8 cellular contexts compared by ENCODE assay signal in the genomic region with DNA sequence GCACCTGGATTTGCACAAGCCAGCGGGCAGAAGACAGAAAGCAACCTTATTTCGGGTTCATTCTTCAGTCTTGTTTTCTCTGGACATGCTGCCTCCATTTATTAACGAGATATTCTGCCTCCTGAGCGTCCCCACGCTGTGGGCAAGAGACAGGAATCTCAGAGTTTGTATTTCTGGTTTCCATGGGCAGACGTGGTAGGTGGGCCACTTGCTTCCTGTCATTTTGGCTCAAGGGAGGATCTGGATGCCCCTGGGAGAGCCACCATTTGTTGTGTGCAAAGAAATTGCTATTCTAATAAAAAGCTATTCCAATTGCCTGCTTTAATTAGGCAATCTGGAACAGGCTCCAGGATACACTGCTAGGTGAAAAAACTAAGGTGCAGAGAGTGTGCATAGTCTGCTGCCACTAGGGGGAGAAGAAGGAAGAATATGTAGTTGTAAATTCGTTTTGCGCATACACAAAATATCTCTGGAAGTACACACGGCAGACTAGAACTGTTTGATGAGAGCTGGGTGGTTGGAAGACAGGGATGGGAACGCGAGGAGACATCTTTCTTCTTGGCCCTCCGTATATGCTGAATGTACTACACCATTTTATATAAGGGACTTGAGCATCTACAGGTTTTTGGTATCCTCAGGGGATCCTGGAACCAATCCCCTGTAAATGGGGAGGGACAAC. TPM values are rescaled to one million over a fixed set of nuclear protein-coding genes. Genes with fewer than 3 reads are reported as not detected.
DNase-seq lines count a peak whose midpoint lies in the region; ATAC-seq, FAIRE-seq and TF ChIP-seq lines count a peak whose summit lies in the region.

No MANE protein-coding gene starts in this region.

- H3K4me3 ChIP-seq in body of pancreas = no peak overlapping the region

- DNase-seq in Right ventricle myocardium inferior (ENCODE audit: missing footprints) (no peak), cardiac septum (ENCODE audit: low spot score) (no peak), NOMO-1 (lab: John Stamatoyannopoulos, UW; ENCODE audit: unreplicated experiment in 2 of 2) (peak; percentile 9 to 50), body of pancreas (peak in 3 of 4 donors; percentile 40 to 61 (median 57)), left colon (no peak), urothelium cell line (ENCODE audit: low spot score) (peak; percentile 22), posterior cingulate gyrus (no peak)

- H3K27ac ChIP-seq in body of pancreas = no peak overlapping the region

- no peak for TF ChIP-seq POLR2A in body of pancreas (IDR thresholded peaks at IDR 0.05)

- WGBS in body of pancreas, 2 donors = 32 to 40% methylated on average over 12 of the region's 12 CpGs

- FAIRE-seq in urothelium cell line (lab: Jason Lieb, UNC) = no peak

- no peaks in the 10 kb centered on the region for H3K36me3 ChIP-seq in body of pancreas (replicated peaks in 1 of 2; ENCODE audit: insufficient read depth in 1 of 2, low read depth in 2 of 2)

- peaks cover under 1% of the 10 kb centered on the region for H3K4me1 ChIP-seq in body of pancreas

- H3K9me3 ChIP-seq in body of pancreas = no peaks in the 10 kb centered on the region

- no peaks in the 10 kb centered on the region for H3K27me3 ChIP-seq in body of pancreas

- ATAC-seq in Right ventricle myocardium inferior = peak; percentile 43
- ATAC-seq in HG03354 (IDR thresholded peaks at IDR 0.05; ENCODE audit: poor library complexity, severe bottlenecking, unreplicated experiment) = peak; percentile 65
- peak; percentile 93 for ATAC-seq in body of pancreas
- ATAC-seq in left colon = peak; percentile 82

- TF ChIP-seq CTCF in body of pancreas (IDR thresholded peaks at IDR 0.05) = peak; percentile 60 to 89 (median 81)

- intact Hi-C loops in Right ventricle myocardium inferior (cut with DNase I) (loop anchor here (2.0 kb wide), 1 partner anchor 154 kb away; no protein-coding TSS in a partner anchor), cardiac septum (cut with DNase I) (loop anchor here (5.0 kb wide), 1 partner anchor 150 kb away; no protein-coding TSS in a partner anchor), body of pancreas (cut with DNase I) (no loop called here), left colon (cut with DNase I, micrococcal nuclease) (no loop called here), posterior cingulate gyrus (cut with DNase I) (no loop called here)

RNA-seq across cellular contexts. Expression of a gene that starts 30.1 kb away (rescaled TPM):
- total RNA-seq in Right ventricle myocardium inferior (12.1 TPM), cardiac septum (5.0 TPM), body of pancreas (100 to 1,000 TPM in 1 of 2 donors, 10 to 100 TPM in 1; 59.4 to 124 TPM), left colon (1 to 10 TPM; 4.0 TPM)

Comparison
In these comparisons a context has a peak if more than half of its experiments do, and no peak if none do; other contexts are left out.
1. ATAC-seq: peak in every context shown above with its lines; median percentile 93 in body of pancreas; 82 in left colon; 65 in HG03354; 43 in Right ventricle myocardium inferior.
2. DNase-seq: peak in NOMO-1 (2 of 2), body of pancreas (3 of 4) and urothelium cell line (single experiment); none in Right ventricle myocardium inferior (single experiment), cardiac septum (single experiment), left colon (0 of 2) and posterior cingulate gyrus (0 of 10).
3. intact Hi-C loops: an anchor here in Right ventricle myocardium inferior (2.0 kb wide) and cardiac septum (5.0 kb wide); none called in body of pancreas, left colon and posterior cingulate gyrus.